ENCODE assay signal across 1 cellular context in genomic region chr17:40075216-40076100, GRCh38.
A peak's percentile ranks its signal among the peaks of the same experiment; 100 is the strongest.
TF ChIP-seq lines count a peak whose summit lies in the region.

No MANE protein-coding gene starts in this region.

TF ChIP-seq in HepG2, 621 proteins besides CTCF, POLR2A, EP300 and RAD21 (continued from another document and continues in another):
- TF ChIP-seq AHDC1 (CRISPR knock-in tag; IDR thresholded peaks at IDR 0.05; ENCODE audit: borderline replicate concordance) (no peak), MIXL1 (CRISPR knock-in tag; IDR thresholded peaks at IDR 0.05) (0 out of 2 replicates have a peak, but pooled peaks have one; percentile 21), ZNF569 (CRISPR knock-in tag; IDR thresholded peaks at IDR 0.05; ENCODE audit: borderline replicate concordance) (no peak), MIER3 (CRISPR knock-in tag; IDR thresholded peaks at IDR 0.05; ENCODE audit: borderline replicate concordance) (peak; percentile 50; the same call in 1 of the 2 replicates), ZNF530 (CRISPR knock-in tag; IDR thresholded peaks at IDR 0.05; ENCODE audit: low read depth) (no peak), ZNF746 (CRISPR knock-in tag; IDR thresholded peaks at IDR 0.05) (no peak), MBD4 (IDR thresholded peaks at IDR 0.05; ENCODE audit: borderline replicate concordance, low read length) (no peak), TCF7L2 (IDR thresholded peaks at IDR 0.05; ENCODE audit: low read depth, low read length) (no peak), GPN1 (CRISPR knock-in tag; IDR thresholded peaks at IDR 0.05; ENCODE audit: borderline replicate concordance) (no peak), ZNF800 (CRISPR knock-in tag; IDR thresholded peaks at IDR 0.05) (no peak), ZGPAT (CRISPR knock-in tag; IDR thresholded peaks at IDR 0.05) (0 out of 2 replicates have a peak, but pooled peaks have one; percentile 41), ZNF879 (CRISPR knock-in tag; IDR thresholded peaks at IDR 0.05) (no peak), TBL1XR1 (IDR thresholded peaks at IDR 0.05; ENCODE audit: borderline replicate concordance, low read length, partially characterized antibody) (peak; percentile 82), ATRX (CRISPR knock-in tag; IDR thresholded peaks at IDR 0.05; ENCODE audit: borderline replicate concordance) (no peak), IRF9 (CRISPR knock-in tag; IDR thresholded peaks at IDR 0.05; ENCODE audit: borderline replicate concordance) (peak; percentile 54; the same call in 1 of the 2 replicates), ZNF281 (CRISPR knock-in tag; IDR thresholded peaks at IDR 0.05; ENCODE audit: borderline replicate concordance) (peak; percentile 99), SMAD9 (CRISPR knock-in tag; IDR thresholded peaks at IDR 0.05) (no peak), ZNF7 (CRISPR knock-in tag; IDR thresholded peaks at IDR 0.05) (no peak), CCDC6 (CRISPR knock-in tag; IDR thresholded peaks at IDR 0.05) (no peak), RARA (CRISPR knock-in tag; IDR thresholded peaks at IDR 0.05) (peak; percentile 90), DZIP1 (CRISPR knock-in tag; IDR thresholded peaks at IDR 0.05) (no peak), PRDM4 (CRISPR knock-in tag; IDR thresholded peaks at IDR 0.05; ENCODE audit: borderline replicate concordance) (no peak), ZNF496 (CRISPR knock-in tag; IDR thresholded peaks at IDR 0.05; ENCODE audit: insufficient replicate concordance) (no peak), ZSCAN12 (CRISPR knock-in tag; IDR thresholded peaks at IDR 0.05) (no peak), BATF2 (CRISPR knock-in tag; IDR thresholded peaks at IDR 0.05) (no peak), ZBTB7A (CRISPR knock-in tag; IDR thresholded peaks at IDR 0.05) (peak; percentile 11; the same call in 1 of the 2 replicates), ZNF260 (CRISPR knock-in tag; IDR thresholded peaks at IDR 0.05; ENCODE audit: borderline replicate concordance, low read depth) (0 out of 2 replicates have a peak, but pooled peaks have one; percentile 13), DMAP1 (CRISPR knock-in tag; IDR thresholded peaks at IDR 0.05) (no peak), ZNF572 (CRISPR knock-in tag; IDR thresholded peaks at IDR 0.05) (0 out of 2 replicates have a peak, but pooled peaks have one; percentile 75), KLF15 (CRISPR knock-in tag; IDR thresholded peaks at IDR 0.05; ENCODE audit: borderline replicate concordance) (no peak), ZNF670 (CRISPR knock-in tag; IDR thresholded peaks at IDR 0.05; ENCODE audit: borderline replicate concordance) (no peak), TOE1 (CRISPR knock-in tag; IDR thresholded peaks at IDR 0.05) (no peak), SP140L (CRISPR knock-in tag; IDR thresholded peaks at IDR 0.05; ENCODE audit: borderline replicate concordance) (no peak), FOXO1 (CRISPR knock-in tag; IDR thresholded peaks at IDR 0.05) (no peak), ZBTB42 (CRISPR knock-in tag; IDR thresholded peaks at IDR 0.05) (no peak), ZBTB14 (CRISPR knock-in tag; IDR thresholded peaks at IDR 0.05) (no peak), SMC3 (IDR thresholded peaks at IDR 0.05; ENCODE audit: low read length) (peak; percentile 89), HNRNPL (IDR thresholded peaks at IDR 0.05; ENCODE audit: low read depth, low read length) (0 out of 2 replicates have a peak, but pooled peaks have one; percentile 45), THAP11 (CRISPR knock-in tag; IDR thresholded peaks at IDR 0.05) (peak; percentile 74), IKZF1 (IDR thresholded peaks at IDR 0.05) (no peak), TBX3 (IDR thresholded peaks at IDR 0.05; ENCODE audit: borderline replicate concordance) (no peak)
